In the genomic region with DNA sequence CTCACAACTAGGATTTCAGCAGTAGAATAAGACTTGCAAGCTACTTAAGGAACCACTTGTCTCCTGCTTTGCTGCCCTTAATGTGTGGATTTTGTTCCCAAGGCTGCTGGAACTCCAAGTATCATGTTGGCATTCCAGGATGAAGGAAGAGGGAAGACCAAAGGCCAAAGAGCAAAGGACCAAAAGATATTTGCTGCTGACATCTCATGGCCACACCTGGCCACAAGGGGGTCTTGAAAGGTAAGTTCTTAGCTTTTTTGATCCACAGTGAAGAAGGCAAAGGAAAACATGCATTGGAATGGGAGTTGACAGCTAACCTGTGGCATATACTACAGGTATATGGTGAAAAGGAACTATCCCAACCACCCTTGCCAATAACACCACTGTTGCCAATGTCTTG, we compare ENCODE assay signal across 1 cellular context.
TF ChIP-seq lines count a peak whose summit lies in the region.

No MANE protein-coding gene starts in this region.

TF ChIP-seq in GM23338, 12 proteins besides CTCF, POLR2A, EP300 and RAD21 (continued from another document):
- TF ChIP-seq, protein P1, sequence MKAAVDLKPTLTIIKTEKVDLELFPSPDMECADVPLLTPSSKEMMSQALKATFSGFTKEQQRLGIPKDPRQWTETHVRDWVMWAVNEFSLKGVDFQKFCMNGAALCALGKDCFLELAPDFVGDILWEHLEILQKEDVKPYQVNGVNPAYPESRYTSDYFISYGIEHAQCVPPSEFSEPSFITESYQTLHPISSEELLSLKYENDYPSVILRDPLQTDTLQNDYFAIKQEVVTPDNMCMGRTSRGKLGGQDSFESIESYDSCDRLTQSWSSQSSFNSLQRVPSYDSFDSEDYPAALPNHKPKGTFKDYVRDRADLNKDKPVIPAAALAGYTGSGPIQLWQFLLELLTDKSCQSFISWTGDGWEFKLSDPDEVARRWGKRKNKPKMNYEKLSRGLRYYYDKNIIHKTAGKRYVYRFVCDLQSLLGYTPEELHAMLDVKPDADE (IDR thresholded peaks at IDR 0.05), result no peak
- TF ChIP-seq CREB1 (CRISPR knock-in tag; IDR thresholded peaks at IDR 0.05; ENCODE audit: low read depth) (no peak), ZNF331 (CRISPR knock-in tag; IDR thresholded peaks at IDR 0.05; ENCODE audit: low read depth) (no peak), EZH2phosphoT487 (IDR thresholded peaks at IDR 0.05; ENCODE audit: unreplicated experiment) (no peak), EZH2 (IDR thresholded peaks at IDR 0.05; ENCODE audit: low read depth, unreplicated experiment) (no peak), JUNB (IDR thresholded peaks at IDR 0.05; ENCODE audit: unreplicated experiment) (no peak), ZNF114 (CRISPR knock-in tag; IDR thresholded peaks at IDR 0.05) (no peak)
- TF ChIP-seq, protein P2, sequence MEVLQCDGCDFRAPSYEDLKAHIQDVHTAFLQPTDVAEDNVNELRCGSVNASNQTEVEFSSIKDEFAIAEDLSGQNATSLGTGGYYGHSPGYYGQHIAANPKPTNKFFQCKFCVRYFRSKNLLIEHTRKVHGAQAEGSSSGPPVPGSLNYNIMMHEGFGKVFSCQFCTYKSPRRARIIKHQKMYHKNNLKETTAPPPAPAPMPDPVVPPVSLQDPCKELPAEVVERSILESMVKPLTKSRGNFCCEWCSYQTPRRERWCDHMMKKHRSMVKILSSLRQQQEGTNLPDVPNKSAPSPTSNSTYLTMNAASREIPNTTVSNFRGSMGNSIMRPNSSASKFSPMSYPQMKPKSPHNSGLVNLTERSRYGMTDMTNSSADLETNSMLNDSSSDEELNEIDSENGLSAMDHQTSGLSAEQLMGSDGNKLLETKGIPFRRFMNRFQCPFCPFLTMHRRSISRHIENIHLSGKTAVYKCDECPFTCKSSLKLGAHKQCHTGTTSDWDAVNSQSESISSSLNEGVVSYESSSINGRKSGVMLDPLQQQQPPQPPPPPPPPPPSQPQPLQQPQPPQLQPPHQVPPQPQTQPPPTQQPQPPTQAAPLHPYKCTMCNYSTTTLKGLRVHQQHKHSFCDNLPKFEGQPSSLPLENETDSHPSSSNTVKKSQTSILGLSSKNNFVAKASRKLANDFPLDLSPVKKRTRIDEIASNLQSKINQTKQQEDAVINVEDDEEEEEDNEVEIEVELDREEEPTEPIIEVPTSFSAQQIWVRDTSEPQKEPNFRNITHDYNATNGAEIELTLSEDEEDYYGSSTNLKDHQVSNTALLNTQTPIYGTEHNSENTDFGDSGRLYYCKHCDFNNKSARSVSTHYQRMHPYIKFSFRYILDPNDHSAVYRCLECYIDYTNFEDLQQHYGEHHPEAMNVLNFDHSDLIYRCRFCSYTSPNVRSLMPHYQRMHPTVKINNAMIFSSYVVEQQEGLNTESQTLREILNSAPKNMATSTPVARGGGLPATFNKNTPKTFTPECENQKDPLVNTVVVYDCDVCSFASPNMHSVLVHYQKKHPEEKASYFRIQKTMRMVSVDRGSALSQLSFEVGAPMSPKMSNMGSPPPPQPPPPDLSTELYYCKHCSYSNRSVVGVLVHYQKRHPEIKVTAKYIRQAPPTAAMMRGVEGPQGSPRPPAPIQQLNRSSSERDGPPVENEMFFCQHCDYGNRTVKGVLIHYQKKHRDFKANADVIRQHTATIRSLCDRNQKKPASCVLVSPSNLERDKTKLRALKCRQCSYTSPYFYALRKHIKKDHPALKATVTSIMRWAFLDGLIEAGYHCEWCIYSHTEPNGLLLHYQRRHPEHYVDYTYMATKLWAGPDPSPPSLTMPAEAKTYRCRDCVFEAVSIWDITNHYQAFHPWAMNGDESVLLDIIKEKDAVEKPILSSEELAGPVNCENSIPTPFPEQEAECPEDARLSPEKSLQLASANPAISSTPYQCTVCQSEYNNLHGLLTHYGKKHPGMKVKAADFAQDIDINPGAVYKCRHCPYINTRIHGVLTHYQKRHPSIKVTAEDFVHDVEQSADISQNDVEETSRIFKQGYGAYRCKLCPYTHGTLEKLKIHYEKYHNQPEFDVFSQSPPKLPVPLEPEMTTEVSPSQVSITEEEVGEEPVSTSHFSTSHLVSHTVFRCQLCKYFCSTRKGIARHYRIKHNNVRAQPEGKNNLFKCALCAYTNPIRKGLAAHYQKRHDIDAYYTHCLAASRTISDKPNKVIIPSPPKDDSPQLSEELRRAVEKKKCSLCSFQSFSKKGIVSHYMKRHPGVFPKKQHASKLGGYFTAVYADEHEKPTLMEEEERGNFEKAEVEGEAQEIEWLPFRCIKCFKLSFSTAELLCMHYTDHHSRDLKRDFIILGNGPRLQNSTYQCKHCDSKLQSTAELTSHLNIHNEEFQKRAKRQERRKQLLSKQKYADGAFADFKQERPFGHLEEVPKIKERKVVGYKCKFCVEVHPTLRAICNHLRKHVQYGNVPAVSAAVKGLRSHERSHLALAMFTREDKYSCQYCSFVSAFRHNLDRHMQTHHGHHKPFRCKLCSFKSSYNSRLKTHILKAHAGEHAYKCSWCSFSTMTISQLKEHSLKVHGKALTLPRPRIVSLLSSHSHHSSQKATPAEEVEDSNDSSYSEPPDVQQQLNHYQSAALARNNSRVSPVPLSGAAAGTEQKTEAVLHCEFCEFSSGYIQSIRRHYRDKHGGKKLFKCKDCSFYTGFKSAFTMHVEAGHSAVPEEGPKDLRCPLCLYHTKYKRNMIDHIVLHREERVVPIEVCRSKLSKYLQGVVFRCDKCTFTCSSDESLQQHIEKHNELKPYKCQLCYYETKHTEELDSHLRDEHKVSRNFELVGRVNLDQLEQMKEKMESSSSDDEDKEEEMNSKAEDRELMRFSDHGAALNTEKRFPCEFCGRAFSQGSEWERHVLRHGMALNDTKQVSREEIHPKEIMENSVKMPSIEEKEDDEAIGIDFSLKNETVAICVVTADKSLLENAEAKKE (CRISPR knock-in tag; IDR thresholded peaks at IDR 0.05), result no peak
